In the genomic region with DNA sequence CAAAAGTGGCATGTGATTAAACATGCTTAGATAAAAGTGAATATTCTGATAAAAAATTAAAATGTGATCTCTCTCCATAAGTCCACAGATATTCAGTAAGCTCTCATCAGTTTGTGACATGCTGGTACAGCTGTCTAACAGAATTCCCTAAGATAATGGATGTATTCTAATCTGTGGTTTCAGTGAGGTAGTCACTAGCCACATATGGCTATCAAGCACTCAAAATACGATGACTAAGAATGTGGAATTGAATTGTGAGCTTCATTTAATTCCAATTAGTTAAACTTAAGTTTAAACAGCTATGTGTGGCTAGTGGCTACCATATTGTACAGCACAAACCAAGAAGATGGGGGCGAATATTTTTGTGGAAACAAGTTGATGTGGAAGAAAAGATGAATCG, we compare ENCODE assay signal across 22 cellular contexts. TPM values are rescaled to one million over a fixed set of nuclear protein-coding genes. Genes with fewer than 3 reads are reported as not detected.
DNase-seq lines count a peak whose midpoint lies in the region; ATAC-seq, FAIRE-seq and TF ChIP-seq lines count a peak whose summit lies in the region.
"Had no signal": no experiment of that assay in that cellular context is flagged by ENCODE, and none has a peak within 500 bp of the region (broad histone marks: within the 10 kb centered on the region; RNA-seq: fewer than 3 reads in every experiment).

No MANE protein-coding gene starts in this region.

- H3K27ac ChIP-seq in astrocyte (ENCODE audit: low read depth, low read length) = no peak overlapping the region
- H3K27ac ChIP-seq: ascending aorta, gastrocnemius medialis, ovary, PC-9 had no signal

- no peak for DNase-seq in Caco-2
- peak; percentile 46 for DNase-seq in NCI-H226
- DNase-seq in astrocyte (ENCODE audit: low read depth) = peak; percentile 79
- peak; percentile 31 for DNase-seq in iris pigment epithelial cell (ENCODE audit: low read depth)
- DNase-seq in GDM1 (lab: John Stamatoyannopoulos, UW) = no peak
- DNase-seq in middle frontal gyrus (ENCODE audit: extremely low spot score, low spot score) = no peak
- DNase-seq: activated CD4-positive, alpha-beta T cell treated with anti-CD3 and anti-CD28 coated beads, Interleukin-2, amount 50 U/mL, for 48 hours; activated naive CD4-positive, alpha-beta T cell treated with anti-CD3 and anti-CD28 coated beads for 36 hours; cortex of kidney; DMS153; gastrocnemius medialis; naive B cell; NCI-H1417 treated with DMSO at 0.1 percent for 48 hours; NCI-H526 treated with DMSO at 0.1 percent for 48 hours; ovary; PC-9; stimulated activated CD4-positive, alpha-beta T cell treated with anti-CD3 and anti-CD28 coated beads, Interleukin-1b, Interleukin-23, amount 100 ng/mL, for 48 hours; stimulated activated naive CD8-positive, alpha-beta T cell treated with anti-CD3 and anti-CD28 coated beads, Interleukin-15, Interleukin-2, amounts not matched to agents 100 U/mL and 50 U/mL, for 24 hours had no signal

- H3K27me3 Mint-ChIP-seq in Caco-2 (ENCODE audit: insufficient read depth, unreplicated experiment) (no peaks in the 10 kb centered on the region), astrocyte (ENCODE audit: low read depth, unreplicated experiment) (no peaks in the 10 kb centered on the region)

- POLR2A ChIA-PET in Caco-2 (lab: Charles Lee) = no interaction called here

- H3K4me1 ChIP-seq in Caco-2 (peaks cover 31% of the 10 kb centered on the region), astrocyte (ENCODE audit: insufficient read depth, low read length) (peaks cover 13% of the 10 kb centered on the region)
- H3K4me1 ChIP-seq: ascending aorta, gastrocnemius medialis had no signal

- peak overlapping the region; percentile 32 for H3K4me2 ChIP-seq in astrocyte (ENCODE audit: low read length)
- H3K4me2 ChIP-seq: PC-9 had no signal

- H3K4me3 ChIP-seq in Caco-2 (ENCODE audit: low read depth, low read length) (no peak overlapping the region), astrocyte (ENCODE audit: insufficient read depth, low read depth, low read length) (no peak overlapping the region)
- H3K4me3 ChIP-seq: ascending aorta, gastrocnemius medialis, ovary, PC-9 had no signal

- intact Hi-C loops in Caco-2 (cut with micrococcal nuclease; ENCODE audit: unreplicated experiment) = no loop called here

- ATAC-seq in HG03520 (IDR thresholded peaks at IDR 0.05; ENCODE audit: unreplicated experiment) = no peak
- no peak for ATAC-seq in GM21619 (IDR thresholded peaks at IDR 0.05; ENCODE audit: unreplicated experiment)
- ATAC-seq: gastrocnemius medialis; stimulated activated naive CD8-positive, alpha-beta T cell treated with anti-CD3 and anti-CD28 coated beads, Interleukin-15, Interleukin-2, amounts not matched to agents 100 U/mL and 50 U/mL, for 24 hours had no signal

- peak; percentile 59 for FAIRE-seq in astrocyte (lab: Jason Lieb, UNC)

- H3K4me1 Mint-ChIP-seq in Caco-2 (ENCODE audit: low read depth, unreplicated experiment) (peaks cover 30% of the 10 kb centered on the region), astrocyte (ENCODE audit: low read depth, unreplicated experiment) (peaks cover 12% of the 10 kb centered on the region)
- H3K4me1 Mint-ChIP-seq: naive B cell had no signal

- H3K4me3 Mint-ChIP-seq in Caco-2 (ENCODE audit: unreplicated experiment) (no peak overlapping the region), astrocyte (ENCODE audit: unreplicated experiment) (no peak overlapping the region)
- H3K4me3 Mint-ChIP-seq: activated naive CD4-positive, alpha-beta T cell treated with anti-CD3 and anti-CD28 coated beads for 36 hours; naive B cell; type B pancreatic cell had no signal

- CTCF ChIA-PET in Caco-2 (lab: Charles Lee) = interaction anchor here (0.6 kb wide), 1 partner anchor 361 kb away, joined by 3 read pairs; a partner anchor contains a TSS

- no peaks in the 10 kb centered on the region for H3K79me2 ChIP-seq in astrocyte (ENCODE audit: insufficient read depth, low read length)

- BruUV-seq in Caco-2 (replicated peaks; lab: Mats Ljungman, UMichigan) = no TSS peak

- H3K9ac ChIP-seq in astrocyte (ENCODE audit: low read length) = no peak overlapping the region

- peak overlapping the region; percentile 74 for H3K27ac Mint-ChIP-seq in Caco-2 (ENCODE audit: unreplicated experiment)
- no peak overlapping the region for H3K27ac Mint-ChIP-seq in astrocyte (ENCODE audit: unreplicated experiment)
- H3K27ac Mint-ChIP-seq: activated naive CD4-positive, alpha-beta T cell treated with anti-CD3 and anti-CD28 coated beads for 36 hours; naive B cell had no signal

- H4K20me1 ChIP-seq in astrocyte (ENCODE audit: insufficient read depth, low read length) = no peaks in the 10 kb centered on the region

- H3K9me3 Mint-ChIP-seq in Caco-2 (ENCODE audit: unreplicated experiment) (no peaks in the 10 kb centered on the region), astrocyte (ENCODE audit: unreplicated experiment) (peaks cover 2% of the 10 kb centered on the region)
- H3K9me3 Mint-ChIP-seq: activated naive CD4-positive, alpha-beta T cell treated with anti-CD3 and anti-CD28 coated beads for 36 hours; type B pancreatic cell had no signal

- TF ChIP-seq CTCF in Caco-2 (IDR thresholded peaks at IDR 0.05; ENCODE audit: insufficient read depth in 1 of 2, low read depth in 1 of 2, low read length in 1 of 2, severe bottlenecking in 1 of 2, unreplicated experiment in 1 of 2) = no peak
- TF ChIP-seq CTCF in astrocyte (IDR thresholded peaks at IDR 0.05; ENCODE audit: insufficient read depth, low read depth, low read length) = no peak

- H3K27me3 ChIP-seq in Caco-2 (replicated peaks; ENCODE audit: control insufficient read depth, insufficient read depth, low read length) (no peaks in the 10 kb centered on the region), astrocyte (ENCODE audit: insufficient read depth, low read length) (no peaks in the 10 kb centered on the region)
- H3K27me3 ChIP-seq: ascending aorta, gastrocnemius medialis, ovary had no signal

- H3K9me3 ChIP-seq in Caco-2 = no peaks in the 10 kb centered on the region
- no peaks in the 10 kb centered on the region for H3K9me3 ChIP-seq in astrocyte (ENCODE audit: insufficient read depth, low read depth, low read length)
- H3K9me3 ChIP-seq: ascending aorta, gastrocnemius medialis, ovary had no signal

- H3K36me3 ChIP-seq in Caco-2 (ENCODE audit: control insufficient read depth, insufficient read depth, low read length) (no peaks in the 10 kb centered on the region), astrocyte (ENCODE audit: insufficient read depth, low read length) (no peaks in the 10 kb centered on the region)
- H3K36me3 ChIP-seq: ascending aorta, gastrocnemius medialis, ovary had no signal

- H3K36me3 Mint-ChIP-seq in Caco-2 (ENCODE audit: insufficient read depth, unreplicated experiment) = no peaks in the 10 kb centered on the region
- no peaks in the 10 kb centered on the region for H3K36me3 Mint-ChIP-seq in astrocyte (ENCODE audit: low read depth, unreplicated experiment)
- H3K36me3 Mint-ChIP-seq: naive B cell, type B pancreatic cell had no signal

- H2AFZ ChIP-seq in astrocyte (ENCODE audit: low read depth, low read length) = no peak overlapping the region
- H2AFZ ChIP-seq: PC-9 had no signal

RNA-seq across cellular contexts. Expression of a gene that starts 4.1 kb away (rescaled TPM):
- 8.0 and 18.8 TPM in 2 replicates for total RNA-seq in Caco-2 (2022)
- total RNA-seq in astrocyte = not detected in 2 replicates
- total RNA-seq: ascending aorta, gastrocnemius medialis, PC-9 had no signal

RNA-seq across cellular contexts. Expression of a gene that starts 46.7 kb away (rescaled TPM):
- total RNA-seq in Caco-2 (2022) (10.2 and 15.2 TPM in 2 replicates), astrocyte (not detected in 2 replicates)
- total RNA-seq: activated naive CD4-positive, alpha-beta T cell treated with anti-CD3 and anti-CD28 coated beads for 36 hours; PC-9 had no signal

Comparison
In these comparisons a context has a peak if more than half of its experiments do, and no peak if none do; other contexts are left out.
1. DNase-seq: peak in NCI-H226 (single experiment), astrocyte (single experiment) and iris pigment epithelial cell (single experiment); none in Caco-2 (0 of 2), GDM1 (single experiment) and middle frontal gyrus (single experiment).
2. RNA of a gene that starts 46.7 kb away (total RNA-seq): 10.2 to 15.2 TPM in Caco-2; not detected in astrocyte; every median in the first group is over 10 times any median in the second.